ENCODE assay signal across 16 cellular contexts in genomic region chr15:66655997-66656396, GRCh38. TPM values are rescaled to one million over a fixed set of nuclear protein-coding genes. Genes with fewer than 3 reads are reported as not detected.
DNase-seq lines count a peak whose midpoint lies in the region; ATAC-seq and TF ChIP-seq lines count a peak whose summit lies in the region.
"Had no signal": no experiment of that assay in that cellular context is flagged by ENCODE, and none has a peak within 500 bp of the region (broad histone marks: within the 10 kb centered on the region; RNA-seq: fewer than 3 reads in every experiment).

No MANE protein-coding gene starts in this region.

- no peaks in the 10 kb centered on the region for H3K9me3 Mint-ChIP-seq in CD8-positive, alpha-beta T cell
- H3K9me3 Mint-ChIP-seq in central memory CD8-positive, alpha-beta T cell: no peaks in the 10 kb centered on the region
- H3K9me3 Mint-ChIP-seq in CD4-positive, alpha-beta T cell: no peaks in the 10 kb centered on the region
- H3K9me3 Mint-ChIP-seq: effector memory CD8-positive, alpha-beta T cell had no signal

- WGBS in mesodermal cell (ENCODE audit: insufficient coverage in 2 of 2), 2 experiments: 90% methylated on average over 2 of the region's 2 CpGs; no CpG with 5 or more reads in 1 of the 2 experiments

- no peak overlapping the region for H3K27ac ChIP-seq in CD8-positive, alpha-beta T cell (ENCODE audit: low read depth, low read length)
- H3K27ac ChIP-seq in HEK293 (ENCODE audit: extremely low read depth, low read depth, low read length) (no peak overlapping the region), mesodermal cell (ENCODE audit: low read depth, low read length, severe bottlenecking) (peak overlapping the region; percentile 75)
- H3K27ac ChIP-seq in CD4-positive, alpha-beta T cell (ENCODE audit: low read depth, low read length): no peak overlapping the region
- H3K27ac ChIP-seq: WERI-Rb-1 had no signal

- H3K27ac Mint-ChIP-seq in CD8-positive, alpha-beta T cell: no peak overlapping the region
- H3K27ac Mint-ChIP-seq in central memory CD8-positive, alpha-beta T cell (ENCODE audit: low read depth): no peak overlapping the region
- H3K27ac Mint-ChIP-seq in CD4-positive, alpha-beta T cell: no peak overlapping the region
- H3K27ac Mint-ChIP-seq: effector memory CD8-positive, alpha-beta T cell had no signal

- intact Hi-C loops in CD8-positive, alpha-beta T cell (cut with DNase I, micrococcal nuclease): no loop called here
- intact Hi-C loops in CD4-positive, alpha-beta T cell (cut with DNase I, micrococcal nuclease): loop anchor here in 1 of 2 experiments (5.0 kb wide), 1 partner anchor 41 kb away; no protein-coding TSS in a partner anchor

- peaks cover 13% of the 10 kb centered on the region for H3K4me1 Mint-ChIP-seq in CD8-positive, alpha-beta T cell (ENCODE audit: low read depth)
- no peaks in the 10 kb centered on the region for H3K4me1 Mint-ChIP-seq in central memory CD8-positive, alpha-beta T cell
- H3K4me1 Mint-ChIP-seq in CD4-positive, alpha-beta T cell (ENCODE audit: low read depth): peaks cover 7% of the 10 kb centered on the region

- H3K36me3 ChIP-seq in CD8-positive, alpha-beta T cell (ENCODE audit: insufficient read depth, low read length): no peaks in the 10 kb centered on the region
- H3K36me3 ChIP-seq in HEK293 (ENCODE audit: control insufficient read depth in 2 of 2, insufficient read depth in 1 of 2, low read length in 2 of 2) (no peaks in the 10 kb centered on the region), mesodermal cell (ENCODE audit: control insufficient read depth, insufficient read depth, low read length) (no peaks in the 10 kb centered on the region)
- H3K36me3 ChIP-seq: WERI-Rb-1 had no signal

- CTCF ChIA-PET in CD8-positive, alpha-beta T cell (lab: Charles Lee): interaction anchor here (0.8 kb wide), 1 partner anchor 195 kb away, joined by 3 read pairs; no protein-coding TSS in a partner anchor
- CTCF ChIA-PET in HEK293 (lab: Yijun Ruan, JAX): interaction anchor here (0.6 to 1.4 kb wide), 3 partner anchors 10 to 30 kb away, joined by 3 read pairs; no protein-coding TSS in a partner anchor
- CTCF ChIA-PET in CD4-positive, alpha-beta T cell (lab: Charles Lee): no interaction called here

- no peaks in the 10 kb centered on the region for H3K9me3 ChIP-seq in CD8-positive, alpha-beta T cell (ENCODE audit: low read length)
- H3K9me3 ChIP-seq in HEK293 (ENCODE audit: control insufficient read depth, insufficient read depth, low read depth, low read length) (no peaks in the 10 kb centered on the region), mesodermal cell (ENCODE audit: control insufficient read depth, low read length) (no peaks in the 10 kb centered on the region)
- no peaks in the 10 kb centered on the region for H3K9me3 ChIP-seq in CD4-positive, alpha-beta T cell (ENCODE audit: control insufficient read depth, low read length)

- TF ChIP-seq CTCF in CD8-positive, alpha-beta T cell (IDR thresholded peaks at IDR 0.05): no peak
- TF ChIP-seq CTCF in HEK293 (tag by site-specific recombination; IDR thresholded peaks at IDR 0.05): no peak
- TF ChIP-seq CTCF in CD4-positive, alpha-beta T cell (IDR thresholded peaks at IDR 0.05): no peak

- peaks cover 14% of the 10 kb centered on the region for H3K4me1 ChIP-seq in CD8-positive, alpha-beta T cell (ENCODE audit: insufficient read depth, low read length)
- no peaks in the 10 kb centered on the region for H3K4me1 ChIP-seq in HEK293 (ENCODE audit: control insufficient read depth, insufficient read depth, low read length)
- peaks cover 62% of the 10 kb centered on the region for H3K4me1 ChIP-seq in mesodermal cell (ENCODE audit: control insufficient read depth, insufficient read depth, low read length, poor library complexity, severe bottlenecking)

- no peaks in the 10 kb centered on the region for H3K27me3 ChIP-seq in CD8-positive, alpha-beta T cell (ENCODE audit: insufficient read depth, low read length)
- H3K27me3 ChIP-seq in CD4-positive, alpha-beta T cell (ENCODE audit: control insufficient read depth, insufficient read depth, low read length): no peaks in the 10 kb centered on the region

- H3K27me3 Mint-ChIP-seq in CD8-positive, alpha-beta T cell (ENCODE audit: low read depth): peaks cover 15% of the 10 kb centered on the region
- H3K27me3 Mint-ChIP-seq in central memory CD8-positive, alpha-beta T cell: peaks cover 32% of the 10 kb centered on the region
- H3K27me3 Mint-ChIP-seq in CD4-positive, alpha-beta T cell: peaks cover 21% of the 10 kb centered on the region

- POLR2A ChIA-PET in CD8-positive, alpha-beta T cell (lab: Charles Lee): no interaction called here
- POLR2A ChIA-PET in HEK293 (lab: Yijun Ruan, JAX): no interaction called here
- POLR2A ChIA-PET in CD4-positive, alpha-beta T cell (lab: Charles Lee): no interaction called here

- no peak for ATAC-seq in CD8-positive, alpha-beta T cell
- no peak for ATAC-seq in central memory CD8-positive, alpha-beta T cell (replicated peaks; ENCODE audit: extremely low read depth, poor library complexity, severe bottlenecking)
- ATAC-seq in CD4-positive, alpha-beta T cell (ENCODE audit: poor library complexity): no peak
- ATAC-seq: effector memory CD8-positive, alpha-beta T cell had no signal

- no peak for DNase-seq in CD8-positive, alpha-beta T cell
- DNase-seq in central memory CD8-positive, alpha-beta T cell (ENCODE audit: low spot score in 2 of 2): no peak
- DNase-seq in OCI-M1 (lab: John Stamatoyannopoulos, UW): no peak
- DNase-seq in H4 (ENCODE audit: low spot score): no peak
- no peak for DNase-seq in CD4-positive, alpha-beta T cell
- DNase-seq: activated CD8-positive, alpha-beta memory T cell treated with anti-CD3 and anti-CD28 coated beads, Interleukin-2, amount 50 U/mL, for 48 hours; activated naive CD4-positive, alpha-beta T cell treated with anti-CD3 and anti-CD28 coated beads, Interleukin-2, amount 50 U/mL, for 16 hours; C1 segment of cervical spinal cord; caudate nucleus; effector memory CD8-positive, alpha-beta T cell; foreskin melanocyte; NCI-H1436; NCI-H510A; WERI-Rb-1 had no signal

- H3K36me3 Mint-ChIP-seq in CD8-positive, alpha-beta T cell: no peaks in the 10 kb centered on the region
- no peaks in the 10 kb centered on the region for H3K36me3 Mint-ChIP-seq in central memory CD8-positive, alpha-beta T cell (ENCODE audit: insufficient read depth)
- no peaks in the 10 kb centered on the region for H3K36me3 Mint-ChIP-seq in CD4-positive, alpha-beta T cell (ENCODE audit: low read depth)

- no peak overlapping the region for H3K4me3 ChIP-seq in CD8-positive, alpha-beta T cell (ENCODE audit: low read depth, low read length)
- H3K4me3 ChIP-seq in HEK293 (ENCODE audit: low read depth, low read length) (no peak overlapping the region), mesodermal cell (ENCODE audit: extremely low read depth, insufficient read depth, low read length, poor library complexity, severe bottlenecking) (no peak overlapping the region)

- peak overlapping the region; percentile 64 for H3K4me3 Mint-ChIP-seq in CD8-positive, alpha-beta T cell
- peak overlapping the region; percentile 8 for H3K4me3 Mint-ChIP-seq in central memory CD8-positive, alpha-beta T cell
- H3K4me3 Mint-ChIP-seq in CD4-positive, alpha-beta T cell: no peak overlapping the region

TF ChIP-seq in HEK293, 187 proteins besides CTCF, POLR2A, EP300 and RAD21 (continues in another document):
- TF ChIP-seq KLF1 (tag by site-specific recombination; IDR thresholded peaks at IDR 0.05): peak; percentile 46; the same call in 1 of the 2 replicates
- no peak for TF ChIP-seq ZSCAN18 (tag by site-specific recombination; IDR thresholded peaks at IDR 0.05)
- no peak for TF ChIP-seq KLF17 (tag by site-specific recombination; IDR thresholded peaks at IDR 0.05)
- TF ChIP-seq ELK4 (IDR thresholded peaks at IDR 0.05; ENCODE audit: borderline replicate concordance, low read depth, low read length): no peak

RNA-seq across cellular contexts. Expression of gene SMAD6, which starts 46.0 kb away (rescaled TPM):
- total RNA-seq in CD8-positive, alpha-beta T cell: under 1 TPM; 0.56 to 0.73 TPM
- polyA plus RNA-seq in mesodermal cell (2013, experiment 1 of 2): 111 TPM
- polyA plus RNA-seq in mesodermal cell (2013, experiment 2 of 2): 96.8 TPM
- 3.4 and 4.7 TPM in 2 replicates for total RNA-seq in H4 (2014; rRNA removed; shearing (Covaris generic))
- under 1 TPM; 0.59 to 0.69 TPM for total RNA-seq in CD4-positive, alpha-beta T cell
